ENCODE assay signal across 16 cellular contexts in the genomic region with DNA sequence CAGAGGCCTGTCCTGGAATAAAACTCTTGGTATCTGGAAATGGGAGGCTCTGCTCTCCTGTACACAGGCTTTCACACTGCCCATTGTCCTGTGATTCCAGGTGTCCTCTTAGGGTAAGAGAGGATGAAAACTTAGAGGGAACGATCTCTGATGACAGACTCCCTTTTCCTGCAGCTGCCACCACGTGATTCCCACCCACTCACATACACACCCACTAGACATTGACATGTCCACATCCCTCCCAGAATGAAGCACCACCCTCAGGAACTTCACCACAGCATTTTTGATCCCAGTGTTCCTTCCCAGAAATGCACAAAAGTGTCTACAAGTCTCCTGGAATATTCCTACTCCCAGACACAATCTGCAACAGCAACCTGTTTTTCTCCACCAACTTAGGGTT.
"Had no signal": no experiment of that assay in that cellular context is flagged by ENCODE, and none has a peak within 500 bp of the region (broad histone marks: within the 10 kb centered on the region; RNA-seq: fewer than 3 reads in every experiment).

No MANE protein-coding gene starts in this region.

- DNase-seq: activated CD4-positive, alpha-beta T cell treated with anti-CD3 and anti-CD28 coated beads for 4 hours; activated CD4-positive, alpha-beta T cell treated with anti-CD3 and anti-CD28 coated beads, Interleukin-2, amount 50 U/mL, for 48 hours; activated CD4-positive, CD25-positive, alpha-beta regulatory T cell; activated naive CD8-positive, alpha-beta T cell treated with anti-CD3 and anti-CD28 coated beads for 36 hours; activated T-cell treated with anti-CD3 and anti-CD28 coated beads, Interleukin-2, amount 50 U/mL, for 1 hour; amniotic stem cell; foreskin keratinocyte; lower lobe of right lung; nephron progenitor cell; right lobe of liver; small intestine; stimulated activated CD4-positive, alpha-beta T cell treated with anti-CD3 and anti-CD28 coated beads, Interleukin-2, amount 100 ng/mL, for 24 hours; stimulated activated naive CD4-positive, alpha-beta T cell; upper lobe of right lung had no signal

- H3K27me3 Mint-ChIP-seq: activated naive CD8-positive, alpha-beta T cell treated with anti-CD3 and anti-CD28 coated beads for 36 hours had no signal

- H3K4me3 Mint-ChIP-seq: activated naive CD8-positive, alpha-beta T cell treated with anti-CD3 and anti-CD28 coated beads for 36 hours; nephron progenitor cell; T-helper 1 cell treated with Interleukin-12 subunit alpha and Interleukin-12 subunit beta and Interleukin-4 antibody, amounts not matched to agents 30 μg/mL and 1 μg/mL, for 36 hours had no signal

- H3K4me1 Mint-ChIP-seq: nephron progenitor cell had no signal

- ATAC-seq: foreskin keratinocyte, left lobe of liver, lower lobe of right lung, right lobe of liver, upper lobe of right lung had no signal

- H3K27ac Mint-ChIP-seq: nephron progenitor cell; T-helper 1 cell treated with Interleukin-12 subunit alpha and Interleukin-12 subunit beta and Interleukin-4 antibody, amounts not matched to agents 30 μg/mL and 1 μg/mL, for 36 hours had no signal
